8 cellular contexts compared by ENCODE assay signal in the genomic region with DNA sequence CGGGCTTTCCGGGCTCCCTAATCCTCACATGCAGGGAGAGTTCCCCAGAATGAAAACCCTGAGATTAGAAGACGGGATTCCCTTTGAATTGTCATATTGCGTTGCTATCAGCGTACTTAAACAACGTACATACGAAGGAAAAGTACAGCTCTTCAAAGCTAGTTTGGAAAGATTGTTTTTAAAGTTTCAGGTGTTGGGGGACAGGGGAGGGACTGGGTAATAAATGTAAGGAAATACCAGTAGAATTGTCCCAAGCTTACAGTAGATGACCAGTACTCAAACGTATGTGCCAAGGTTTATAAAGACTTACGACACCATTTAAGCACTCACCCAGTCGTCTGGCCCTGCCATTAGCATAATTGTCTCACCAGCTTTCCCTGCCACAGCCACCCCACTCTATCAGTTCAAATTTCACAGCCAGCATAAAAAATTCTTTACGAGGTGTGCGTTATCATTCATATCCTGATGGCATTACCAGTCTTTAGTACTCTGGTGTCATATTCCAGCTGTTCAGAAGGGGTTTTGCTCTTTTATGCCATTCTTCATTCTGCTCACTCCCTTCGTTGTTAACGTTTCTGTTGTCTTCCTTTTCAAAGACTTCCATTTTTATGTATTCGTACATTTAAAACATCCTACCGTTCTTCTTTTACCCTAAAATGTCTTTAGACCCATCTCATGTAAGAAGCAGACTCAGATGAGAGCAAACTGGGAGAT. TPM values are rescaled to one million over a fixed set of nuclear protein-coding genes. Genes with fewer than 3 reads are reported as not detected.
A peak's percentile ranks its signal among the peaks of the same experiment; 100 is the strongest.
DNase-seq lines count a peak whose midpoint lies in the region; ATAC-seq lines count a peak whose summit lies in the region.

No MANE protein-coding gene starts in this region.

- no peaks in the 10 kb centered on the region for H3K27me3 Mint-ChIP-seq in CD4-positive, CD25-positive, alpha-beta regulatory T cell

- H3K27ac ChIP-seq in CD4-positive, CD25-positive, alpha-beta regulatory T cell (ENCODE audit: insufficient read depth, low read length, poor library complexity, severe bottlenecking): peak overlapping the region; percentile 91
- H3K27ac ChIP-seq in duodenal mucosa (ENCODE audit: low read depth, low read length): peak overlapping the region; percentile 89
- peak overlapping the region; percentile 65 for H3K27ac ChIP-seq in muscle layer of colon (ENCODE audit: low read depth, low read length)

- no peak for ATAC-seq in CD4-positive, CD25-positive, alpha-beta regulatory T cell (ENCODE audit: low read depth in 2 of 2)
- ATAC-seq in HG03521 (IDR thresholded peaks at IDR 0.05; ENCODE audit: unreplicated experiment) (no peak), GM19035 (IDR thresholded peaks at IDR 0.05; ENCODE audit: unreplicated experiment) (no peak)

- H3K9ac ChIP-seq in duodenal mucosa (ENCODE audit: low read depth in 1 of 2, low read length in 2 of 2) (peak overlapping the region; percentile 78 to 95), muscle layer of colon (ENCODE audit: low read length) (peak overlapping the region; percentile 76)

- peak overlapping the region; percentile 93 for H3K4me3 ChIP-seq in CD4-positive, CD25-positive, alpha-beta regulatory T cell (ENCODE audit: low read depth, low read length)
- H3K4me3 ChIP-seq in duodenal mucosa (ENCODE audit: low read depth in 1 of 2, low read length in 2 of 2) (peak overlapping the region; percentile 73 to 98), muscle layer of colon (ENCODE audit: low read depth in 1 of 2, low read length in 2 of 2) (peak overlapping the region; percentile 60 to 69)

- peaks cover 36% of the 10 kb centered on the region for H3K4me1 ChIP-seq in CD4-positive, CD25-positive, alpha-beta regulatory T cell (ENCODE audit: control insufficient read depth, insufficient read depth, low read length, poor library complexity, severe bottlenecking)
- peaks cover 11 to 13% of the 10 kb centered on the region in 2 donors for H3K4me1 ChIP-seq in duodenal mucosa (ENCODE audit: control insufficient read depth in 1 of 2, insufficient read depth in 2 of 2, low read length in 2 of 2)
- peaks cover 15% of the 10 kb centered on the region for H3K4me1 ChIP-seq in muscle layer of colon (ENCODE audit: insufficient read depth, low read length)

- H3K4me1 Mint-ChIP-seq in CD4-positive, CD25-positive, alpha-beta regulatory T cell: peaks cover 3 to 40% (median 26%) of the 10 kb centered on the region in 4 donors

- peaks cover 6% of the 10 kb centered on the region for H3K36me3 Mint-ChIP-seq in CD4-positive, CD25-positive, alpha-beta regulatory T cell

- H3K9me3 Mint-ChIP-seq in CD4-positive, CD25-positive, alpha-beta regulatory T cell: no peaks in the 10 kb centered on the region

- peak overlapping the region; percentile 94 to 95 (median 94) for H3K4me3 Mint-ChIP-seq in CD4-positive, CD25-positive, alpha-beta regulatory T cell

- H3K27me3 ChIP-seq in CD4-positive, CD25-positive, alpha-beta regulatory T cell (ENCODE audit: control insufficient read depth, insufficient read depth, low read length): no peaks in the 10 kb centered on the region
- H3K27me3 ChIP-seq in duodenal mucosa (ENCODE audit: control insufficient read depth in 1 of 2, insufficient read depth in 2 of 2, low read length in 2 of 2) (no peaks in the 10 kb centered on the region), muscle layer of colon (ENCODE audit: control insufficient read depth in 1 of 2, insufficient read depth in 2 of 2, low read length in 2 of 2) (no peaks in the 10 kb centered on the region)

- no peak for DNase-seq in CD4-positive, CD25-positive, alpha-beta regulatory T cell
- DNase-seq in HK-2 (ENCODE audit: unreplicated experiment) (peak; percentile 21), RKO (ENCODE audit: low spot score) (peak; percentile 71), mesenteric fat pad (ENCODE audit: low spot score) (no peak)

- H3K9me3 ChIP-seq in CD4-positive, CD25-positive, alpha-beta regulatory T cell (ENCODE audit: control insufficient read depth in 2 of 2, low read length in 2 of 2): no peaks in the 10 kb centered on the region
- H3K9me3 ChIP-seq in duodenal mucosa (ENCODE audit: control insufficient read depth in 1 of 2, low read length in 2 of 2) (no peaks in the 10 kb centered on the region), muscle layer of colon (ENCODE audit: low read length) (no peaks in the 10 kb centered on the region)

- H3K27ac Mint-ChIP-seq in CD4-positive, CD25-positive, alpha-beta regulatory T cell: peak overlapping the region; percentile 92 to 95 (median 94)

- no peaks in the 10 kb centered on the region for H3K36me3 ChIP-seq in CD4-positive, CD25-positive, alpha-beta regulatory T cell (ENCODE audit: control insufficient read depth, insufficient read depth, low read length)
- no peaks in the 10 kb centered on the region for H3K36me3 ChIP-seq in duodenal mucosa (ENCODE audit: control insufficient read depth in 1 of 2, insufficient read depth in 2 of 2, low read length in 2 of 2)
- no peaks in the 10 kb centered on the region for H3K36me3 ChIP-seq in muscle layer of colon (ENCODE audit: insufficient read depth, low read length)

RNA-seq across cellular contexts. Expression of gene HP1BP3, which starts 0.8 kb away (rescaled TPM):
- 284 TPM for total RNA-seq in CD4-positive, CD25-positive, alpha-beta regulatory T cell
- 100 to 1,000 TPM; 170 to 258 (median 214) TPM for polyA plus RNA-seq in CD4-positive, CD25-positive, alpha-beta regulatory T cell
- 149 TPM for total RNA-seq in mesenteric fat pad

RNA-seq across cellular contexts. Expression of gene SH2D5, which starts 55.4 kb away (rescaled TPM):
- total RNA-seq in CD4-positive, CD25-positive, alpha-beta regulatory T cell: not detected
- not detected for polyA plus RNA-seq in CD4-positive, CD25-positive, alpha-beta regulatory T cell
- 0.22 TPM for total RNA-seq in mesenteric fat pad

Comparison
In these comparisons a context has a peak if more than half of its experiments do, and no peak if none do; other contexts are left out.
1. DNase-seq: peak in HK-2 (single experiment) and RKO (single experiment); none in CD4-positive, CD25-positive, alpha-beta regulatory T cell (0 of 3) and mesenteric fat pad (single experiment).
2. Peak in every context shown above with its lines, with median percentiles within 50 percentile points of each other: H3K27ac ChIP-seq and H3K4me3 ChIP-seq.